Comparison of ENCODE assay signal across 26 cellular contexts in the genomic region with DNA sequence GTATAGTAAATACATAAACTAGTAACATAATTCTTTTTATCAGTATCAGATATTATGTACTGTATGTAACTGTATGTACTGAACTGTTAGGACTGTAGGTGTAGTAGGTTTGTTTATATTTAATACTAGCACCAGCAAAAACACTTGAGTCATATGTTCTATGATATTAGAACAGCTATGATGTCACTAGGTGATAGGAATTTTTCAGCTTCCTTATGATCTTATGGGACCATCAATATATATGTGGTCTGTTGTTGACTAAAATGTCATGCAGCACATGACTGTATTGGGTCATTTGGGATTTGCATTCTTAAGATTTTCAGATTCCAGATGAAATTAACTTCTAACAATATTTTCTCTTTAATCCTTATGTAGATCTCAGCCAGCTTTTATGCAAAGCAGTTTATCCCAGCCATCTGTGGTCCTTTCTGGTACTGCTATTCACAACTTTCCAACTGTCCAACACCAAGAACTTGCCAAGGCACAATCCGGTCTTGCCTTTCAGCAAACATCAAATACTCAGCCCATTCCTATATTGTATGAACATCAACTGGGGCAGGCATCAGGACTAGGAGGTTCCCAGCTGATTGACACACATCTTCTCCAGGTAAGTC. TPM values are rescaled to one million over a fixed set of nuclear protein-coding genes. Genes with fewer than 3 reads are reported as not detected.
A peak's percentile ranks its signal among the peaks of the same experiment; 100 is the strongest.
DNase-seq lines count a peak whose midpoint lies in the region; ATAC-seq and TF ChIP-seq lines count a peak whose summit lies in the region.
"Had no signal": no experiment of that assay in that cellular context is flagged by ENCODE, and none has a peak within 500 bp of the region (broad histone marks: within the 10 kb centered on the region; RNA-seq: fewer than 3 reads in every experiment).

No MANE protein-coding gene starts in this region.

- POLR2A ChIA-PET in MCF 10A (lab: Yijun Ruan, JAX): interaction anchor here (1.6 kb wide), 1 partner anchor 159 kb away, joined by 5 read pairs; a partner anchor contains a TSS

- dilution Hi-C loops in mammary epithelial cell (cut with HindIII; ENCODE audit: low sequenced_read_pairs): no loop called here

- no peak for ATAC-seq in activated naive CD8-positive, alpha-beta T cell treated with anti-CD3 and anti-CD28 coated beads, Interleukin-2, amount 50 U/mL, for 24 hours
- no peak for ATAC-seq in HG03159 (IDR thresholded peaks at IDR 0.05; ENCODE audit: unreplicated experiment)
- no peak for ATAC-seq in HG02588 (IDR thresholded peaks at IDR 0.05; ENCODE audit: unreplicated experiment)
- ATAC-seq: gastroesophageal sphincter had no signal

- BruUV-seq in MCF 10A (replicated peaks; lab: Mats Ljungman, UMichigan) (no TSS peak), mammary epithelial cell (replicated peaks; lab: Mats Ljungman, UMichigan) (no TSS peak)

- no peaks in the 10 kb centered on the region for H3K4me1 ChIP-seq in mammary epithelial cell (ENCODE audit: insufficient read depth, low read length)
- H3K4me1 ChIP-seq: gastroesophageal sphincter, SJCRH30 had no signal

- H3K4me1 Mint-ChIP-seq in MCF 10A (ENCODE audit: insufficient read depth, unreplicated experiment) (peaks cover 6% of the 10 kb centered on the region), glutamatergic neuron (ENCODE audit: low read depth, unreplicated experiment) (no peaks in the 10 kb centered on the region)
- H3K4me1 Mint-ChIP-seq in activated naive CD8-positive, alpha-beta T cell treated with anti-CD3 and anti-CD28 coated beads, Interleukin-2, amount 50 U/mL, for 24 hours: peaks cover 27% of the 10 kb centered on the region
- H3K4me1 Mint-ChIP-seq: activated B cell treated with CpG ODN at 0.5 μM for 24 hours, nephron progenitor cell had no signal

- H3K9me3 ChIP-seq in mammary epithelial cell (replicated peaks; ENCODE audit: insufficient read depth, low read length): no peaks in the 10 kb centered on the region
- H3K9me3 ChIP-seq: gastroesophageal sphincter, SJCRH30, tibial nerve had no signal

- no peaks in the 10 kb centered on the region for H4K20me1 ChIP-seq in mammary epithelial cell (ENCODE audit: insufficient read depth, low read length)

- H3K4me3 ChIP-seq in mammary epithelial cell (replicated peaks in 1 of 3; ENCODE audit: insufficient read depth in 1 of 3, low read depth in 2 of 3, low read length in 3 of 3): no peak overlapping the region
- H3K4me3 ChIP-seq: cardiac muscle cell, gastroesophageal sphincter, SJCRH30, tibial nerve had no signal

- H3K79me2 ChIP-seq in mammary epithelial cell (ENCODE audit: insufficient read depth, low read length): no peaks in the 10 kb centered on the region

- H3K27me3 ChIP-seq in mammary epithelial cell (ENCODE audit: insufficient read depth, low read length): no peaks in the 10 kb centered on the region
- H3K27me3 ChIP-seq: cardiac muscle cell, gastroesophageal sphincter, SJCRH30, tibial nerve had no signal

- H3K4me2 ChIP-seq in mammary epithelial cell (ENCODE audit: insufficient read depth, low read depth, low read length): no peak overlapping the region

- H3K36me3 Mint-ChIP-seq in MCF 10A (ENCODE audit: insufficient read depth, unreplicated experiment) (peaks cover 76% of the 10 kb centered on the region), glutamatergic neuron (ENCODE audit: unreplicated experiment) (no peaks in the 10 kb centered on the region)
- peaks cover 73% of the 10 kb centered on the region for H3K36me3 Mint-ChIP-seq in activated naive CD8-positive, alpha-beta T cell treated with anti-CD3 and anti-CD28 coated beads, Interleukin-2, amount 50 U/mL, for 24 hours (ENCODE audit: low read depth)

- peak overlapping the region; percentile 78 for H3K27ac Mint-ChIP-seq in MCF 10A (ENCODE audit: low read depth, unreplicated experiment)
- peak overlapping the region; percentile 65 for H3K27ac Mint-ChIP-seq in activated naive CD8-positive, alpha-beta T cell treated with anti-CD3 and anti-CD28 coated beads, Interleukin-2, amount 50 U/mL, for 24 hours
- H3K27ac Mint-ChIP-seq in glutamatergic neuron (ENCODE audit: unreplicated experiment): peak overlapping the region; percentile 2
- H3K27ac Mint-ChIP-seq: activated B cell treated with CpG ODN at 0.5 μM for 24 hours; nephron progenitor cell; T-helper 1 cell treated with Interleukin-12 subunit alpha and Interleukin-12 subunit beta and Interleukin-4 antibody, amounts not matched to agents 30 μg/mL and 1 μg/mL, for 36 hours had no signal

- H3K9ac ChIP-seq in mammary epithelial cell (ENCODE audit: insufficient read depth, low read length): no peak overlapping the region

- TF ChIP-seq CTCF in MCF 10A (IDR thresholded peaks at IDR 0.05; ENCODE audit: unreplicated experiment) (no peak), mammary epithelial cell (conservative IDR thresholded peaks at IDR 0.05 in 1 of 2, IDR thresholded peaks at IDR 0.05 in 1 of 2; ENCODE audit: extremely low read depth in 1 of 2, insufficient read depth in 1 of 2, low read depth in 1 of 2, low read length in 2 of 2) (no peak), glutamatergic neuron (IDR thresholded peaks at IDR 0.05; ENCODE audit: partially characterized antibody, unreplicated experiment) (no peak)

- H3K27ac ChIP-seq in mammary epithelial cell (ENCODE audit: insufficient read depth, low read depth, low read length): no peak overlapping the region
- H3K27ac ChIP-seq: cardiac muscle cell, gastroesophageal sphincter, SJCRH30 had no signal

- no peak overlapping the region for H2AFZ ChIP-seq in mammary epithelial cell (ENCODE audit: low read depth, low read length)

- intact Hi-C loops in MCF 10A (cut with micrococcal nuclease) (no loop called here), mammary epithelial cell (cut with micrococcal nuclease) (loop anchor here (5.0 kb wide), 2 partner anchors 46 to 76 kb away; no protein-coding TSS in a partner anchor)

- peaks cover 54% of the 10 kb centered on the region for H3K36me3 ChIP-seq in mammary epithelial cell (ENCODE audit: insufficient read depth, low read length)

- no peak for DNase-seq in MCF 10A (ENCODE audit: unreplicated experiment)
- DNase-seq in mammary epithelial cell: no peak
- no peak for DNase-seq in activated naive CD8-positive, alpha-beta T cell treated with anti-CD3 and anti-CD28 coated beads, Interleukin-2, amount 50 U/mL, for 24 hours
- no peak for DNase-seq in glutamatergic neuron
- DNase-seq in superior temporal gyrus (ENCODE audit: extremely low spot score): peak; percentile 56
- no peak for DNase-seq in dedifferentiated amniotic fluid mesenchymal stem cell (ENCODE audit: extremely low spot score)
- DNase-seq: activated B cell treated with CpG ODN at 0.5 μM for 24 hours; activated CD8-positive, alpha-beta memory T cell treated with anti-CD3 and anti-CD28 coated beads for 24 hours; CD4-positive, CD25-positive, alpha-beta regulatory T cell; DMS53; Karpas-422; NCI-H1048; NCI-H1930; NCI-H446; nephron progenitor cell; SJCRH30; stimulated activated naive CD4-positive, alpha-beta T cell had no signal

- no peak overlapping the region for H3K4me3 Mint-ChIP-seq in MCF 10A (ENCODE audit: unreplicated experiment)
- H3K4me3 Mint-ChIP-seq in activated naive CD8-positive, alpha-beta T cell treated with anti-CD3 and anti-CD28 coated beads, Interleukin-2, amount 50 U/mL, for 24 hours: no peak overlapping the region
- H3K4me3 Mint-ChIP-seq in glutamatergic neuron (ENCODE audit: unreplicated experiment): no peak overlapping the region
- H3K4me3 Mint-ChIP-seq: activated B cell treated with CpG ODN at 0.5 μM for 24 hours; CD4-positive, CD25-positive, alpha-beta regulatory T cell; nephron progenitor cell; T-helper 1 cell treated with Interleukin-12 subunit alpha and Interleukin-12 subunit beta and Interleukin-4 antibody, amounts not matched to agents 30 μg/mL and 1 μg/mL, for 36 hours had no signal

- in situ Hi-C loops in mammary epithelial cell (cut with MboI; ENCODE audit: low sequenced_read_pairs in 2 of 2): no loop called here

- H3K9me3 Mint-ChIP-seq in MCF 10A (ENCODE audit: unreplicated experiment): no peaks in the 10 kb centered on the region
- H3K9me3 Mint-ChIP-seq in activated naive CD8-positive, alpha-beta T cell treated with anti-CD3 and anti-CD28 coated beads, Interleukin-2, amount 50 U/mL, for 24 hours: no peaks in the 10 kb centered on the region
- no peaks in the 10 kb centered on the region for H3K9me3 Mint-ChIP-seq in glutamatergic neuron (ENCODE audit: unreplicated experiment)
- H3K9me3 Mint-ChIP-seq: activated B cell treated with CpG ODN at 0.5 μM for 24 hours; CD4-positive, CD25-positive, alpha-beta regulatory T cell; nephron progenitor cell; T-helper 1 cell treated with Interleukin-12 subunit alpha and Interleukin-12 subunit beta and Interleukin-4 antibody, amounts not matched to agents 30 μg/mL and 1 μg/mL, for 36 hours had no signal

- CTCF ChIA-PET in MCF 10A (lab: Yijun Ruan, JAX): interaction anchor here (0.6 to 1.8 kb wide), 10 partner anchors 9 to 314 kb away, joined by 3 to 10 read pairs (median 3); a partner anchor contains a TSS
- CTCF ChIA-PET in mammary epithelial cell (lab: Charles Lee; ENCODE audit: low non-redundant PET): interaction anchor here (0.6 kb wide), 1 partner anchor 16 kb away, joined by 6 read pairs; no protein-coding TSS in a partner anchor

- 100% methylated on average over 1 of the region's 1 CpG for whole genome bisulfite sequencing in mammary epithelial cell (ENCODE audit: low coverage, missing lambda C conversion rate)

- H3K27me3 Mint-ChIP-seq in MCF 10A (ENCODE audit: insufficient read depth, unreplicated experiment) (no peaks in the 10 kb centered on the region), glutamatergic neuron (ENCODE audit: unreplicated experiment) (no peaks in the 10 kb centered on the region)
- H3K27me3 Mint-ChIP-seq in activated naive CD8-positive, alpha-beta T cell treated with anti-CD3 and anti-CD28 coated beads, Interleukin-2, amount 50 U/mL, for 24 hours: no peaks in the 10 kb centered on the region
- H3K27me3 Mint-ChIP-seq: activated B cell treated with CpG ODN at 0.5 μM for 24 hours; CD4-positive, CD25-positive, alpha-beta regulatory T cell had no signal

RNA-seq across cellular contexts. Expression of a gene that starts 38.4 kb away (rescaled TPM):
- total RNA-seq in MCF 10A (2022) (0.23 and 0.25 TPM in 2 replicates), mammary epithelial cell (not detected), glutamatergic neuron (ENCODE audit: unreplicated experiment) (not detected)
- polyA plus RNA-seq in mammary epithelial cell: not detected
- polyA minus RNA-seq in mammary epithelial cell: not detected
- total RNA-seq: cardiac muscle cell; CD4-positive, CD25-positive, alpha-beta regulatory T cell; gastroesophageal sphincter; H1; mesenteric fat pad; SJCRH30; tibial nerve had no signal
- polyA plus RNA-seq: adipose tissue; CD4-positive, CD25-positive, alpha-beta regulatory T cell; H1 had no signal

Comparison
In these comparisons a context has a peak if more than half of its experiments do, and no peak if none do; other contexts are left out.
1. H3K27ac Mint-ChIP-seq: peak in every context shown above with its lines; median percentile 78 in MCF 10A; 65 in activated naive CD8-positive, alpha-beta T cell treated with anti-CD3 and anti-CD28 coated beads, Interleukin-2, amount 50 U/mL, for 24 hours; 2 in glutamatergic neuron.